In genomic region chr1:27833470-27833869, GRCh38 we compare ENCODE assay signal across 24 cellular contexts.
"Had no signal": no experiment of that assay in that cellular context is flagged by ENCODE, and none has a peak within 500 bp of the region (broad histone marks: within the 10 kb centered on the region; RNA-seq: fewer than 3 reads in every experiment).

No MANE protein-coding gene starts in this region.

- FAIRE-seq: astrocyte, endothelial cell of umbilical vein, pancreas had no signal

- H3K27ac ChIP-seq: left lung, lower lobe of right lung, pancreas, prostate gland, suprapubic skin, tibial artery had no signal

- DNase-seq: activated CD4-positive, alpha-beta T cell treated with anti-CD3 and anti-CD28 coated beads for 36 hours; activated CD4-positive, CD25-positive, alpha-beta regulatory T cell; activated effector memory CD4-positive, alpha-beta T cell treated with anti-CD3 and anti-CD28 coated beads, Interleukin-2, amount 50 U/mL, for 16 hours; activated naive CD4-positive, alpha-beta T cell treated with anti-CD3 and anti-CD28 coated beads, Interleukin-2, amount 10 ng/mL, durations not matched to agents 7 days and 5 days; activated T-cell treated with anti-CD3 and anti-CD28 coated beads for 4 hours; amniotic stem cell; heart left ventricle; left lung; lower lobe of right lung; mesendoderm; mucosa of descending colon; nephron progenitor cell; pancreas; stimulated activated CD4-positive, alpha-beta T cell treated with anti-CD3 and anti-CD28 coated beads, Interleukin-15, amount 100 ng/mL, for 24 hours; stimulated activated CD4-positive, alpha-beta T cell treated with anti-CD3 and anti-CD28 coated beads, Interleukin-2, amount 100 ng/mL, for 24 hours; stimulated activated naive CD4-positive, alpha-beta T cell; T-helper 1 cell; tibial artery had no signal

- H3K27me3 Mint-ChIP-seq: activated CD4-positive, alpha-beta T cell treated with anti-CD3 and anti-CD28 coated beads for 36 hours; activated naive CD4-positive, alpha-beta T cell treated with anti-CD3 and anti-CD28 coated beads, Interleukin-2, amount 10 ng/mL, durations not matched to agents 7 days and 5 days had no signal

- ATAC-seq: activated CD4-positive, alpha-beta T cell treated with anti-CD3 and anti-CD28 coated beads for 36 hours; heart left ventricle; left lung; lower lobe of right lung; mucosa of descending colon; pancreas had no signal

- H3K4me3 ChIP-seq: heart left ventricle, left lung, lower lobe of right lung, mucosa of descending colon, pancreas, prostate gland, suprapubic skin, tibial artery had no signal

- H3K27ac Mint-ChIP-seq: activated naive CD4-positive, alpha-beta T cell treated with anti-CD3 and anti-CD28 coated beads, Interleukin-2, amount 10 ng/mL, durations not matched to agents 7 days and 5 days; T-helper 2 cell treated with Interferon-gamma antibody and Interleukin-4, amounts not matched to agents 5 μg/mL and 100 μg/mL, for 36 hours had no signal

- H3K27me3 ChIP-seq: heart left ventricle, left lung, pancreas, suprapubic skin, tibial artery had no signal

- H3K9me3 Mint-ChIP-seq: activated naive CD4-positive, alpha-beta T cell treated with anti-CD3 and anti-CD28 coated beads, Interleukin-2, amount 10 ng/mL, durations not matched to agents 7 days and 5 days; activated T-helper 1 cell treated with anti-CD3 and anti-CD28 coated beads, Interleukin-12 subunit alpha, Interleukin-12 subunit beta, Interleukin-2, Interleukin-4 antibody, amounts not matched to agents 30 ng/mL and 10 ng/mL and 1 ng/mL, durations not matched to agents 14 hours and 24 hours and 36 hours; nephron progenitor cell; T-helper 2 cell treated with Interferon-gamma antibody and Interleukin-4, amounts not matched to agents 5 μg/mL and 100 μg/mL, for 36 hours had no signal

- H3K36me3 ChIP-seq: prostate gland had no signal

- H3K9me3 ChIP-seq: heart left ventricle, left lung, lower lobe of right lung, mucosa of descending colon, pancreas, prostate gland, suprapubic skin, tibial artery had no signal
